ENCODE assay signal across 1 cellular context in the genomic region with DNA sequence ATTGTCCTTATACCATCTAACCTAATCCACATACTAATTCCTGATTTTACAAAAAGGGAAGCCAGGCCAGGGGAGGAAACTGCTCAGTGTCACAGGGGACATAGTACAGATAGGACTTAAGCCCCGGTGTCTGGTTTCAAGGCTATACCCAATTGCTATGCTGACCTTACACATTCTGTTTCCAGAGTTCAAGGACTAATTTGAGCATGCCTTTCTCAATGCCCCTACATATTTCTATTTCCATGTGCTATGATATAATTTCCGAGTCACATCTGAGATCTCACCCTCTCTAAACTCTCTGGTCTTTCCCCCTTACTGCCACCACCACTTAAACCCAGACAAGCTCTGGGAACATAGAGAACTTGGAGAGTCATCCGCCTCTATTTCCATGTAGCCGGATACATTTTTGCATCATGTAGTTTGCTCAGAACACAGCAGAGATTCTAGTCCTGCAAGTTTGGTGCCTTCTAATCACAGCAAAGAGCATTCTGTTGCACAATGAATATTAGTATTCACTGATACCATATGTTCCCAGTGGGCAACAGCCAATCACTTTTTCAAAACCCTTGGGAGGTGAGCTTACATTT.
TF ChIP-seq lines count a peak whose summit lies in the region.

No MANE protein-coding gene starts in this region.

TF ChIP-seq in HepG2, 621 proteins besides CTCF, POLR2A, EP300 and RAD21 (continued from another document and continues in another):
- TF ChIP-seq CHCHD3 (CRISPR knock-in tag; IDR thresholded peaks at IDR 0.05) (no peak), ZNF777 (CRISPR knock-in tag; IDR thresholded peaks at IDR 0.05) (no peak), HMGXB4 (CRISPR knock-in tag; IDR thresholded peaks at IDR 0.05; ENCODE audit: borderline replicate concordance in 1 of 2, low read depth in 1 of 2) (0 out of 4 replicates have a peak, but pooled peaks of 1 of the 2 experiments have one; percentile 9), TOE1 (CRISPR knock-in tag; IDR thresholded peaks at IDR 0.05) (no peak), MEF2D (CRISPR knock-in tag; IDR thresholded peaks at IDR 0.05) (no peak), ETV6 (CRISPR knock-in tag; conservative IDR thresholded peaks at IDR 0.05) (no peak), ZNF446 (CRISPR knock-in tag; IDR thresholded peaks at IDR 0.05) (no peak), KDM4B (CRISPR knock-in tag; IDR thresholded peaks at IDR 0.05) (no peak), ZXDC (CRISPR knock-in tag; IDR thresholded peaks at IDR 0.05) (no peak), ARNT (IDR thresholded peaks at IDR 0.05) (no peak), NPAS2 (CRISPR knock-in tag; IDR thresholded peaks at IDR 0.05; ENCODE audit: borderline replicate concordance) (no peak), RARA (CRISPR knock-in tag; IDR thresholded peaks at IDR 0.05) (peak; percentile 88), ZSCAN22 (CRISPR knock-in tag; IDR thresholded peaks at IDR 0.05) (no peak), NAIF1 (CRISPR knock-in tag; IDR thresholded peaks at IDR 0.05; ENCODE audit: borderline replicate concordance) (no peak), KAT8 (CRISPR knock-in tag; IDR thresholded peaks at IDR 0.05) (no peak; the same call in 1 of the 2 replicates), ZBTB14 (CRISPR knock-in tag; IDR thresholded peaks at IDR 0.05) (no peak), TFE3 (CRISPR knock-in tag; IDR thresholded peaks at IDR 0.05) (peak; percentile 11; the same call in 1 of the 2 replicates), ZNF569 (CRISPR knock-in tag; IDR thresholded peaks at IDR 0.05; ENCODE audit: borderline replicate concordance) (no peak), ZNF121 (CRISPR knock-in tag; IDR thresholded peaks at IDR 0.05) (no peak), ZNF232 (CRISPR knock-in tag; IDR thresholded peaks at IDR 0.05; ENCODE audit: borderline replicate concordance) (no peak), ZNF737 (CRISPR knock-in tag; IDR thresholded peaks at IDR 0.05; ENCODE audit: borderline replicate concordance) (no peak), NFRKB (IDR thresholded peaks at IDR 0.05) (no peak), KDM2A (CRISPR knock-in tag; IDR thresholded peaks at IDR 0.05; ENCODE audit: borderline replicate concordance, low read depth) (no peak), EHMT2 (IDR thresholded peaks at IDR 0.05; ENCODE audit: borderline replicate concordance, low read depth, low read length) (no peak), ZNF510 (CRISPR knock-in tag; IDR thresholded peaks at IDR 0.05; ENCODE audit: low read depth) (no peak), FOXA3 (CRISPR knock-in tag; IDR thresholded peaks at IDR 0.05) (peak; percentile 71), ZNF484 (CRISPR knock-in tag; IDR thresholded peaks at IDR 0.05; ENCODE audit: borderline replicate concordance, low read depth) (no peak), POLR2AphosphoS5 (IDR thresholded peaks at IDR 0.05; ENCODE audit: low read depth, low read length) (no peak), ZFP91 (CRISPR knock-in tag; IDR thresholded peaks at IDR 0.05; ENCODE audit: borderline replicate concordance) (no peak), FOXP1 (IDR thresholded peaks at IDR 0.05) (no peak), FOXP1 (CRISPR knock-in tag; IDR thresholded peaks at IDR 0.05) (peak; percentile 58; the same call in 1 of the 2 replicates), EED (CRISPR knock-in tag; IDR thresholded peaks at IDR 0.05) (no peak), TBL1XR1 (IDR thresholded peaks at IDR 0.05; ENCODE audit: borderline replicate concordance, low read length, partially characterized antibody) (peak; percentile 81), TRAFD1 (CRISPR knock-in tag; IDR thresholded peaks at IDR 0.05; ENCODE audit: borderline replicate concordance) (no peak), SMAD3 (CRISPR knock-in tag; IDR thresholded peaks at IDR 0.05) (no peak), ZNF329 (CRISPR knock-in tag; IDR thresholded peaks at IDR 0.05; ENCODE audit: low read depth) (no peak), MXI1 (IDR thresholded peaks at IDR 0.05; ENCODE audit: borderline replicate concordance, low read depth, low read length) (no peak; the same call in 2 of the 3 replicates), CC2D1A (CRISPR knock-in tag; IDR thresholded peaks at IDR 0.05) (no peak), ZNF841 (CRISPR knock-in tag; IDR thresholded peaks at IDR 0.05; ENCODE audit: borderline replicate concordance) (no peak)
- TF ChIP-seq, protein P1, sequence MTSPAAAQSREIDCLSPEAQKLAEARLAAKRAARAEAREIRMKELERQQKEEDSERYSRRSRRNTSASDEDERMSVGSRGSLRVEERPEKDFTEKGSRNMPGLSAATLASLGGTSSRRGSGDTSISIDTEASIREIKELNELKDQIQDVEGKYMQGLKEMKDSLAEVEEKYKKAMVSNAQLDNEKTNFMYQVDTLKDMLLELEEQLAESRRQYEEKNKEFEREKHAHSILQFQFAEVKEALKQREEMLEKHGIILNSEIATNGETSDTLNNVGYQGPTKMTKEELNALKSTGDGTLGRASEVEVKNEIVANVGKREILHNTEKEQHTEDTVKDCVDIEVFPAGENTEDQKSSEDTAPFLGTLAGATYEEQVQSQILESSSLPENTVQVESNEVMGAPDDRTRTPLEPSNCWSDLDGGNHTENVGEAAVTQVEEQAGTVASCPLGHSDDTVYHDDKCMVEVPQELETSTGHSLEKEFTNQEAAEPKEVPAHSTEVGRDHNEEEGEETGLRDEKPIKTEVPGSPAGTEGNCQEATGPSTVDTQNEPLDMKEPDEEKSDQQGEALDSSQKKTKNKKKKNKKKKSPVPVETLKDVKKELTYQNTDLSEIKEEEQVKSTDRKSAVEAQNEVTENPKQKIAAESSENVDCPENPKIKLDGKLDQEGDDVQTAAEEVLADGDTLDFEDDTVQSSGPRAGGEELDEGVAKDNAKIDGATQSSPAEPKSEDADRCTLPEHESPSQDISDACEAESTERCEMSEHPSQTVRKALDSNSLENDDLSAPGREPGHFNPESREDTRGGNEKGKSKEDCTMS (CRISPR knock-in tag; conservative IDR thresholded peaks at IDR 0.05) = no peak
- TF ChIP-seq, protein P2, sequence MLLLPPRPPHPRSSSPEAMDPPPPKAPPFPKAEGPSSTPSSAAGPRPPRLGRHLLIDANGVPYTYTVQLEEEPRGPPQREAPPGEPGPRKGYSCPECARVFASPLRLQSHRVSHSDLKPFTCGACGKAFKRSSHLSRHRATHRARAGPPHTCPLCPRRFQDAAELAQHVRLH (CRISPR knock-in tag; IDR thresholded peaks at IDR 0.05; ENCODE audit: borderline replicate concordance, low read depth) = no peak
- TF ChIP-seq, protein P3, sequence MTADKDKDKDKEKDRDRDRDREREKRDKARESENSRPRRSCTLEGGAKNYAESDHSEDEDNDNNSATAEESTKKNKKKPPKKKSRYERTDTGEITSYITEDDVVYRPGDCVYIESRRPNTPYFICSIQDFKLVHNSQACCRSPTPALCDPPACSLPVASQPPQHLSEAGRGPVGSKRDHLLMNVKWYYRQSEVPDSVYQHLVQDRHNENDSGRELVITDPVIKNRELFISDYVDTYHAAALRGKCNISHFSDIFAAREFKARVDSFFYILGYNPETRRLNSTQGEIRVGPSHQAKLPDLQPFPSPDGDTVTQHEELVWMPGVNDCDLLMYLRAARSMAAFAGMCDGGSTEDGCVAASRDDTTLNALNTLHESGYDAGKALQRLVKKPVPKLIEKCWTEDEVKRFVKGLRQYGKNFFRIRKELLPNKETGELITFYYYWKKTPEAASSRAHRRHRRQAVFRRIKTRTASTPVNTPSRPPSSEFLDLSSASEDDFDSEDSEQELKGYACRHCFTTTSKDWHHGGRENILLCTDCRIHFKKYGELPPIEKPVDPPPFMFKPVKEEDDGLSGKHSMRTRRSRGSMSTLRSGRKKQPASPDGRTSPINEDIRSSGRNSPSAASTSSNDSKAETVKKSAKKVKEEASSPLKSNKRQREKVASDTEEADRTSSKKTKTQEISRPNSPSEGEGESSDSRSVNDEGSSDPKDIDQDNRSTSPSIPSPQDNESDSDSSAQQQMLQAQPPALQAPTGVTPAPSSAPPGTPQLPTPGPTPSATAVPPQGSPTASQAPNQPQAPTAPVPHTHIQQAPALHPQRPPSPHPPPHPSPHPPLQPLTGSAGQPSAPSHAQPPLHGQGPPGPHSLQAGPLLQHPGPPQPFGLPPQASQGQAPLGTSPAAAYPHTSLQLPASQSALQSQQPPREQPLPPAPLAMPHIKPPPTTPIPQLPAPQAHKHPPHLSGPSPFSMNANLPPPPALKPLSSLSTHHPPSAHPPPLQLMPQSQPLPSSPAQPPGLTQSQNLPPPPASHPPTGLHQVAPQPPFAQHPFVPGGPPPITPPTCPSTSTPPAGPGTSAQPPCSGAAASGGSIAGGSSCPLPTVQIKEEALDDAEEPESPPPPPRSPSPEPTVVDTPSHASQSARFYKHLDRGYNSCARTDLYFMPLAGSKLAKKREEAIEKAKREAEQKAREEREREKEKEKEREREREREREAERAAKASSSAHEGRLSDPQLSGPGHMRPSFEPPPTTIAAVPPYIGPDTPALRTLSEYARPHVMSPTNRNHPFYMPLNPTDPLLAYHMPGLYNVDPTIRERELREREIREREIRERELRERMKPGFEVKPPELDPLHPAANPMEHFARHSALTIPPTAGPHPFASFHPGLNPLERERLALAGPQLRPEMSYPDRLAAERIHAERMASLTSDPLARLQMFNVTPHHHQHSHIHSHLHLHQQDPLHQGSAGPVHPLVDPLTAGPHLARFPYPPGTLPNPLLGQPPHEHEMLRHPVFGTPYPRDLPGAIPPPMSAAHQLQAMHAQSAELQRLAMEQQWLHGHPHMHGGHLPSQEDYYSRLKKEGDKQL (CRISPR knock-in tag; IDR thresholded peaks at IDR 0.05; ENCODE audit: low read depth) = peak; percentile 20; the same call in 1 of the 2 replicates
